Comparison of ENCODE assay signal across 8 cellular contexts in genomic region chr2:215454519-215454918, GRCh38. TPM values are rescaled to one million over a fixed set of nuclear protein-coding genes. Genes with fewer than 3 reads are reported as not detected.
A peak's percentile ranks its signal among the peaks of the same experiment; 100 is the strongest.
DNase-seq lines count a peak whose midpoint lies in the region; ATAC-seq and TF ChIP-seq lines count a peak whose summit lies in the region.

No MANE protein-coding gene starts in this region.

- no peak overlapping the region for H3K27ac ChIP-seq in heart left ventricle
- no peak overlapping the region for H3K27ac ChIP-seq in right cardiac atrium (ENCODE audit: low read length)
- H3K27ac ChIP-seq in endodermal cell (ENCODE audit: low read depth, low read length) = no peak overlapping the region

- no peak for TF ChIP-seq POLR2A in heart left ventricle (IDR thresholded peaks at IDR 0.05)

- H3K4me3 ChIP-seq in heart left ventricle (no peak overlapping the region), right cardiac atrium (ENCODE audit: low read length) (no peak overlapping the region), endodermal cell (ENCODE audit: low read length) (no peak overlapping the region)

- H3K27me3 Mint-ChIP-seq in endodermal cell (ENCODE audit: insufficient read depth) = no peaks in the 10 kb centered on the region
- H3K27me3 Mint-ChIP-seq in osteocyte (ENCODE audit: unreplicated experiment) = no peaks in the 10 kb centered on the region
- peaks cover 24% of the 10 kb centered on the region for H3K27me3 Mint-ChIP-seq in activated T-cell treated with anti-CD3 and anti-CD28 coated beads, Interleukin-2, amount 50 U/mL, for 24 hours

- H3K4me1 ChIP-seq in heart left ventricle (peaks cover 0 to 3% (median 0%) of the 10 kb centered on the region in 12 donors), right cardiac atrium (ENCODE audit: control insufficient read depth, insufficient read depth, low read length) (no peaks in the 10 kb centered on the region), endodermal cell (ENCODE audit: control insufficient read depth, insufficient read depth, low read length) (no peaks in the 10 kb centered on the region)

- H3K27me3 ChIP-seq in heart left ventricle (peaks cover 0 to 3% (median 0%) of the 10 kb centered on the region in 9 donors), right cardiac atrium (ENCODE audit: control insufficient read depth, insufficient read depth) (no peaks in the 10 kb centered on the region), endodermal cell (ENCODE audit: control insufficient read depth, insufficient read depth, low read length, poor library complexity, severe bottlenecking) (no peaks in the 10 kb centered on the region)

- no peak overlapping the region for H3K4me3 Mint-ChIP-seq in endodermal cell
- H3K4me3 Mint-ChIP-seq in osteocyte (ENCODE audit: unreplicated experiment) = no peak overlapping the region
- no peak overlapping the region for H3K4me3 Mint-ChIP-seq in activated T-cell treated with anti-CD3 and anti-CD28 coated beads, Interleukin-2, amount 50 U/mL, for 24 hours
- H3K4me3 Mint-ChIP-seq in stimulated activated effector memory CD8-positive, alpha-beta T cell treated with anti-CD3 and anti-CD28 coated beads, Interleukin-12 subunit alpha, Interleukin-12 subunit beta, amount 100 ng/mL, for 72 hours = no peak overlapping the region

- DNase-seq in heart left ventricle (no peak), right cardiac atrium (no peak), NCI-H526 treated with DMSO at 0.1 percent for 48 hours (lab: John Stamatoyannopoulos, UW) (peak; percentile 15), endodermal cell (no peak), osteocyte (ENCODE audit: extremely low spot score, unreplicated experiment) (no peak)
- DNase-seq in activated T-cell treated with anti-CD3 and anti-CD28 coated beads, Interleukin-2, amount 50 U/mL, for 24 hours = no peak
- DNase-seq in stimulated activated effector memory CD8-positive, alpha-beta T cell treated with anti-CD3 and anti-CD28 coated beads, Interleukin-12 subunit alpha, Interleukin-12 subunit beta, amount 100 ng/mL, for 72 hours (ENCODE audit: low spot score in 2 of 2) = no peak

- no peak overlapping the region for H3K27ac Mint-ChIP-seq in endodermal cell
- no peak overlapping the region for H3K27ac Mint-ChIP-seq in osteocyte (ENCODE audit: unreplicated experiment)
- no peak overlapping the region for H3K27ac Mint-ChIP-seq in activated T-cell treated with anti-CD3 and anti-CD28 coated beads, Interleukin-2, amount 50 U/mL, for 24 hours
- no peak overlapping the region for H3K27ac Mint-ChIP-seq in stimulated activated effector memory CD8-positive, alpha-beta T cell treated with anti-CD3 and anti-CD28 coated beads, Interleukin-12 subunit alpha, Interleukin-12 subunit beta, amount 100 ng/mL, for 72 hours

- H3K9ac ChIP-seq in endodermal cell (ENCODE audit: extremely low read depth, low read length, poor library complexity, severe bottlenecking) = no peak overlapping the region

- TF ChIP-seq CTCF in heart left ventricle (IDR thresholded peaks at IDR 0.05) (peak; percentile 59 to 89 (median 72)), endodermal cell (conservative IDR thresholded peaks at IDR 0.05) (peak; percentile 91), osteocyte (IDR thresholded peaks at IDR 0.05) (peak; percentile 71)

- intact Hi-C loops in heart left ventricle (cut with DNase I) = loop anchor here in 7 of 10 donors (1.0 to 10.0 kb wide), 7 partner anchors 260 to 478 kb away; no protein-coding TSS in a partner anchor
- intact Hi-C loops in right cardiac atrium (cut with DNase I) = loop anchor here in 3 of 4 donors (5.0 to 10.0 kb wide), 2 partner anchors 460 to 463 kb away; no protein-coding TSS in a partner anchor

- H3K9me3 ChIP-seq in heart left ventricle = no peaks in the 10 kb centered on the region
- no peaks in the 10 kb centered on the region for H3K9me3 ChIP-seq in right cardiac atrium (ENCODE audit: control insufficient read depth, low read length)
- H3K9me3 ChIP-seq in endodermal cell (ENCODE audit: control insufficient read depth, low read length) = peaks cover 6% of the 10 kb centered on the region

- 34 to 35% (median 35%) methylated on average over 3 of the region's 3 CpGs for WGBS in heart left ventricle, 4 donors
- WGBS in right cardiac atrium = 37% methylated on average over 3 of the region's 3 CpGs
- 51 to 90% methylated on average over 1 to 2 of the region's 3 CpGs for WGBS in endodermal cell (ENCODE audit: insufficient coverage in 1 of 2, insufficient read length in 1 of 2), 2 experiments

- peaks cover 1% of the 10 kb centered on the region for H3K36me3 Mint-ChIP-seq in endodermal cell (ENCODE audit: low read depth)
- H3K36me3 Mint-ChIP-seq in osteocyte (ENCODE audit: unreplicated experiment) = peaks cover 1% of the 10 kb centered on the region
- H3K36me3 Mint-ChIP-seq in activated T-cell treated with anti-CD3 and anti-CD28 coated beads, Interleukin-2, amount 50 U/mL, for 24 hours (ENCODE audit: low read depth) = no peaks in the 10 kb centered on the region
- H3K36me3 Mint-ChIP-seq in stimulated activated effector memory CD8-positive, alpha-beta T cell treated with anti-CD3 and anti-CD28 coated beads, Interleukin-12 subunit alpha, Interleukin-12 subunit beta, amount 100 ng/mL, for 72 hours = no peaks in the 10 kb centered on the region

- H3K36me3 ChIP-seq in heart left ventricle = no peaks in the 10 kb centered on the region
- no peaks in the 10 kb centered on the region for H3K36me3 ChIP-seq in endodermal cell (ENCODE audit: control insufficient read depth, insufficient read depth, low read length)

- peaks cover 10% of the 10 kb centered on the region for H3K9me3 Mint-ChIP-seq in endodermal cell
- H3K9me3 Mint-ChIP-seq in osteocyte (ENCODE audit: unreplicated experiment) = no peaks in the 10 kb centered on the region
- H3K9me3 Mint-ChIP-seq in activated T-cell treated with anti-CD3 and anti-CD28 coated beads, Interleukin-2, amount 50 U/mL, for 24 hours = no peaks in the 10 kb centered on the region
- H3K9me3 Mint-ChIP-seq in stimulated activated effector memory CD8-positive, alpha-beta T cell treated with anti-CD3 and anti-CD28 coated beads, Interleukin-12 subunit alpha, Interleukin-12 subunit beta, amount 100 ng/mL, for 72 hours = no peaks in the 10 kb centered on the region

- H3K4me1 Mint-ChIP-seq in endodermal cell (peaks cover 12% of the 10 kb centered on the region), osteocyte (ENCODE audit: unreplicated experiment) (peaks cover 36% of the 10 kb centered on the region)
- H3K4me1 Mint-ChIP-seq in activated T-cell treated with anti-CD3 and anti-CD28 coated beads, Interleukin-2, amount 50 U/mL, for 24 hours (ENCODE audit: low read depth) = no peaks in the 10 kb centered on the region
- no peaks in the 10 kb centered on the region for H3K4me1 Mint-ChIP-seq in stimulated activated effector memory CD8-positive, alpha-beta T cell treated with anti-CD3 and anti-CD28 coated beads, Interleukin-12 subunit alpha, Interleukin-12 subunit beta, amount 100 ng/mL, for 72 hours

- ATAC-seq in heart left ventricle (no peak), right cardiac atrium (no peak), HG02763 (IDR thresholded peaks at IDR 0.05; ENCODE audit: unreplicated experiment) (peak; percentile 68)
- no peak for ATAC-seq in stimulated activated effector memory CD8-positive, alpha-beta T cell treated with anti-CD3 and anti-CD28 coated beads, Interleukin-12 subunit alpha, Interleukin-12 subunit beta, amount 100 ng/mL, for 72 hours

RNA-seq across cellular contexts. Expression of gene FN1, which starts 18.7 kb away (rescaled TPM):
- total RNA-seq in heart left ventricle = 1,000 to 10,000 TPM in 1 of 9 donors, 100 to 1,000 TPM in 8; 118 to 1,418 (median 343) TPM
- 100 to 1,000 TPM; 100 to 527 TPM for polyA plus RNA-seq in heart left ventricle
- 100 to 1,000 TPM; 205 to 530 (median 401) TPM for total RNA-seq in right cardiac atrium
- 284 TPM for polyA plus RNA-seq in right cardiac atrium
- total RNA-seq in endodermal cell = 1,000 to 10,000 TPM; 2,721 to 2,960 TPM
- 374 TPM for polyA plus RNA-seq in endodermal cell (2013, experiment 1 of 2)
- polyA plus RNA-seq in endodermal cell (2013, experiment 2 of 2) = 340 TPM
- total RNA-seq in osteocyte = 16,854 and 18,487 TPM in 2 replicates
